ENCODE assay signal across 8 cellular contexts in the genomic region with DNA sequence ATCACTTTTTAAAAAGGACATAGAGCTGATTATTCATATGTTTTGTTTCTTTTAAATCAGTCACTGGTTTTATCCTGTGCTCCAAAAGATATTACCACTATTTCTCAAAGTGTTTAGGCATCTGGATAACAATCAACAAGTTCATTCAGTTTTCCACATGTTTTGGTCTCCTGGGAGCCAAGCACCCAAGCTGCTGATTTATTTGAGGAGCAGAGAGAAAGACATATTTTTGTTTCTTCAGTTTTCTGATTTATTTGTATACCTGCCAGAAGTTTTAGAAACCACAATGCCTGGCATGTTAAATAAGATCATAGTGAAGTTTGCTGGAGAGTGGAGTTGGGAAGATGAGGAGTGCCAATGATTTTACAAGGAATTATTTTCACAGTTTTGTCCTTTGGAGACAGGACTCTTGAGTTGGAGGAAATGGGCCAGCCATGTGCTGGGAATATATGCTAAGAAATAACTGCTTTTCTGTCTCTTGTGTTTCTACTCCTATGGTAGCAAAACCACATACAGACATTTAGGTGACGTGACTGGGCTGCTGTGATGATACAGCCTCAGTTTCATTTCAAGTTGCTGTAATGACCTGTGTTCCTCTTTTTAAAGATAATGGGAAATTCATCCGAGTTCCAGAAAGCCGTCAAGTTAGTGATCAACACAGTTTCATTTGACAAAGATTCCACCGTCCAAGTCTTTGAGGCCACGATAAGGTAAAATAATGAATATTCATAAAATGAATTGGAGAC. TPM values are rescaled to one million over a fixed set of nuclear protein-coding genes. Genes with fewer than 3 reads are reported as not detected.
DNase-seq lines count a peak whose midpoint lies in the region; ATAC-seq lines count a peak whose summit lies in the region.

No MANE protein-coding gene starts in this region.

- peak; percentile 30 for ATAC-seq in HG03175 (IDR thresholded peaks at IDR 0.05; ENCODE audit: unreplicated experiment)
- ATAC-seq in stimulated activated naive B cell treated with anti-CD40 and anti-IgM and Interleukin-4, amounts not matched to agents 10 μg/mL and 1 μg/mL and 100 μg/mL, for 72 hours (replicated peaks): peak; percentile 64 to 66

- peaks cover 78% of the 10 kb centered on the region for H3K36me3 Mint-ChIP-seq in activated naive CD4-positive, alpha-beta T cell treated with anti-CD3 and anti-CD28 coated beads for 36 hours (ENCODE audit: low read depth)
- peaks cover 76% of the 10 kb centered on the region for H3K36me3 Mint-ChIP-seq in activated CD4-positive, alpha-beta memory T cell treated with anti-CD3 and anti-CD28 coated beads for 36 hours
- H3K36me3 Mint-ChIP-seq in stimulated activated naive B cell treated with anti-CD40 and anti-IgM and Interleukin-4, amounts not matched to agents 10 μg/mL and 1 μg/mL and 100 μg/mL, for 72 hours: peaks cover 63 to 81% of the 10 kb centered on the region in 2 donors

- CTCF ChIA-PET in activated naive CD4-positive, alpha-beta T cell treated with anti-CD3 and anti-CD28 coated beads for 36 hours (lab: Charles Lee): interaction anchor here (7.6 kb wide), 1 partner anchor 76 kb away, joined by 54 read pairs; a partner anchor contains a TSS
- CTCF ChIA-PET in activated CD4-positive, alpha-beta memory T cell treated with anti-CD3 and anti-CD28 coated beads for 36 hours (lab: Charles Lee): no interaction called here

- H3K27ac Mint-ChIP-seq in activated naive CD4-positive, alpha-beta T cell treated with anti-CD3 and anti-CD28 coated beads for 36 hours: peak overlapping the region; percentile 98
- peak overlapping the region; percentile 98 for H3K27ac Mint-ChIP-seq in activated CD4-positive, alpha-beta memory T cell treated with anti-CD3 and anti-CD28 coated beads for 36 hours
- peak overlapping the region; percentile 97 for H3K27ac Mint-ChIP-seq in stimulated activated naive B cell treated with anti-CD40 and anti-IgM and Interleukin-4, amounts not matched to agents 10 μg/mL and 1 μg/mL and 100 μg/mL, for 72 hours

- intact Hi-C loops in activated naive CD4-positive, alpha-beta T cell treated with anti-CD3 and anti-CD28 coated beads for 36 hours (cut with micrococcal nuclease): loop anchor here (1.0 to 10.0 kb wide), 3 partner anchors 40 to 774 kb away; no protein-coding TSS in a partner anchor
- intact Hi-C loops in activated CD4-positive, alpha-beta memory T cell treated with anti-CD3 and anti-CD28 coated beads for 36 hours (cut with micrococcal nuclease): loop anchor here (5.0 kb wide), 3 partner anchors 292 to 897 kb away; a partner anchor contains a TSS

- H3K9me3 Mint-ChIP-seq in activated naive CD4-positive, alpha-beta T cell treated with anti-CD3 and anti-CD28 coated beads for 36 hours: peaks cover 3% of the 10 kb centered on the region
- H3K9me3 Mint-ChIP-seq in activated CD4-positive, alpha-beta memory T cell treated with anti-CD3 and anti-CD28 coated beads for 36 hours: no peaks in the 10 kb centered on the region
- H3K9me3 Mint-ChIP-seq in stimulated activated naive B cell treated with anti-CD40 and anti-IgM and Interleukin-4, amounts not matched to agents 10 μg/mL and 1 μg/mL and 100 μg/mL, for 72 hours: peaks cover 0 to 4% of the 10 kb centered on the region in 2 donors

- H3K27me3 Mint-ChIP-seq in activated naive CD4-positive, alpha-beta T cell treated with anti-CD3 and anti-CD28 coated beads for 36 hours (ENCODE audit: low read depth): no peaks in the 10 kb centered on the region
- H3K27me3 Mint-ChIP-seq in activated CD4-positive, alpha-beta memory T cell treated with anti-CD3 and anti-CD28 coated beads for 36 hours: no peaks in the 10 kb centered on the region
- no peaks in the 10 kb centered on the region for H3K27me3 Mint-ChIP-seq in stimulated activated naive B cell treated with anti-CD40 and anti-IgM and Interleukin-4, amounts not matched to agents 10 μg/mL and 1 μg/mL and 100 μg/mL, for 72 hours

- peak overlapping the region; percentile 13 for H3K4me3 Mint-ChIP-seq in activated naive CD4-positive, alpha-beta T cell treated with anti-CD3 and anti-CD28 coated beads for 36 hours
- peak overlapping the region; percentile 35 for H3K4me3 Mint-ChIP-seq in activated CD4-positive, alpha-beta memory T cell treated with anti-CD3 and anti-CD28 coated beads for 36 hours
- peak overlapping the region; percentile 66 for H3K4me3 Mint-ChIP-seq in stimulated activated naive B cell treated with anti-CD40 and anti-IgM and Interleukin-4, amounts not matched to agents 10 μg/mL and 1 μg/mL and 100 μg/mL, for 72 hours

- POLR2A ChIA-PET in activated CD4-positive, alpha-beta memory T cell treated with anti-CD3 and anti-CD28 coated beads for 36 hours (lab: Charles Lee): interaction anchor here (6.3 to 8.4 kb wide), 2 partner anchors 12 to 75 kb away, joined by 109 to 119 read pairs; a partner anchor contains a TSS

- peak; percentile 62 for DNase-seq in activated naive CD4-positive, alpha-beta T cell treated with anti-CD3 and anti-CD28 coated beads for 36 hours
- no peak for DNase-seq in activated naive CD4-positive, alpha-beta T cell treated with anti-CD3 and anti-CD28 coated beads, Interleukin-2, amount 50 U/mL, for 16 hours
- DNase-seq in activated CD4-positive, alpha-beta memory T cell treated with anti-CD3 and anti-CD28 coated beads for 36 hours: peak; percentile 67
- DNase-seq in stimulated activated naive B cell treated with anti-CD40 and anti-IgM and Interleukin-4, amounts not matched to agents 10 μg/mL and 1 μg/mL and 100 μg/mL, for 72 hours: peak; percentile 65
- DNase-seq in DMS114 treated with DMSO at 0.1 percent for 48 hours (lab: John Stamatoyannopoulos, UW; ENCODE audit: unreplicated experiment): no peak
- no peak for DNase-seq in SW 1271 (lab: John Stamatoyannopoulos, UW)
- no peak for DNase-seq in NCI-H446 (lab: John Stamatoyannopoulos, UW)

- peaks cover 76% of the 10 kb centered on the region for H3K4me1 Mint-ChIP-seq in activated naive CD4-positive, alpha-beta T cell treated with anti-CD3 and anti-CD28 coated beads for 36 hours (ENCODE audit: low read depth)
- H3K4me1 Mint-ChIP-seq in activated CD4-positive, alpha-beta memory T cell treated with anti-CD3 and anti-CD28 coated beads for 36 hours (ENCODE audit: low read depth): peaks cover 79% of the 10 kb centered on the region
- peaks cover 57 to 87% of the 10 kb centered on the region in 2 donors for H3K4me1 Mint-ChIP-seq in stimulated activated naive B cell treated with anti-CD40 and anti-IgM and Interleukin-4, amounts not matched to agents 10 μg/mL and 1 μg/mL and 100 μg/mL, for 72 hours

RNA-seq across cellular contexts. Expression of a gene that starts 11.7 kb away (rescaled TPM):
- total RNA-seq in activated naive CD4-positive, alpha-beta T cell treated with anti-CD3 and anti-CD28 coated beads for 36 hours: 100 to 1,000 TPM; 137 to 138 TPM
- 100 to 1,000 TPM; 192 to 203 TPM for total RNA-seq in activated CD4-positive, alpha-beta memory T cell treated with anti-CD3 and anti-CD28 coated beads for 36 hours

Comparison
In these comparisons a context has a peak if more than half of its experiments do, and no peak if none do; other contexts are left out.
1. DNase-seq: peak in activated naive CD4-positive, alpha-beta T cell treated with anti-CD3 and anti-CD28 coated beads for 36 hours (single experiment), activated CD4-positive, alpha-beta memory T cell treated with anti-CD3 and anti-CD28 coated beads for 36 hours (single experiment) and stimulated activated naive B cell treated with anti-CD40 and anti-IgM and Interleukin-4, amounts not matched to agents 10 μg/mL and 1 μg/mL and 100 μg/mL, for 72 hours (single experiment); none in activated naive CD4-positive, alpha-beta T cell treated with anti-CD3 and anti-CD28 coated beads, Interleukin-2, amount 50 U/mL, for 16 hours (single experiment), DMS114 treated with DMSO at 0.1 percent for 48 hours (single experiment), SW 1271 (0 of 2) and NCI-H446 (0 of 2).
2. H3K4me3 Mint-ChIP-seq: peak in every context shown above with its lines; median percentile 66 in stimulated activated naive B cell treated with anti-CD40 and anti-IgM and Interleukin-4, amounts not matched to agents 10 μg/mL and 1 μg/mL and 100 μg/mL, for 72 hours; 35 in activated CD4-positive, alpha-beta memory T cell treated with anti-CD3 and anti-CD28 coated beads for 36 hours; 13 in activated naive CD4-positive, alpha-beta T cell treated with anti-CD3 and anti-CD28 coated beads for 36 hours.
3. Peak in every context shown above with its lines, with median percentiles within 50 percentile points of each other: H3K27ac Mint-ChIP-seq.